20 cellular contexts compared by ENCODE assay signal in genomic region chr12:104784592-104784991, GRCh38.
DNase-seq lines count a peak whose midpoint lies in the region; ATAC-seq, FAIRE-seq and TF ChIP-seq lines count a peak whose summit lies in the region.
"Had no signal": no experiment of that assay in that cellular context is flagged by ENCODE, and none has a peak within 500 bp of the region (broad histone marks: within the 10 kb centered on the region; RNA-seq: fewer than 3 reads in every experiment).

No MANE protein-coding gene starts in this region.

- 28% methylated on average over 1 of the region's 1 CpG for WGBS in A549 (ENCODE audit: missing lambda C conversion rate)
- no CpG with 5 or more reads among the region's 1 CpG for WGBS in right lobe of liver (ENCODE audit: insufficient coverage, low coverage, low lambda C conversion rate, missing lambda C conversion rate)

- no peak for TF ChIP-seq RAD21 in A549 (conservative IDR thresholded peaks at IDR 0.05 in 1 of 2, IDR thresholded peaks at IDR 0.05 in 1 of 2)

- H3K4me3 ChIP-seq in A549 (no peak overlapping the region), GM23338 (no peak overlapping the region), choroid plexus epithelial cell (ENCODE audit: low read depth, low read length) (no peak overlapping the region), right lobe of liver (no peak overlapping the region)

- CTCF ChIA-PET in A549 (lab: Yijun Ruan, JAX), result no interaction called here

- TF ChIP-seq EP300 in A549 (IDR thresholded peaks at IDR 0.05), result no peak

- ATAC-seq in A549 (0 out of 6 replicates have a peak, but pooled peaks have one; percentile 20 to 23), GM23338 (no peak), HG03095 (IDR thresholded peaks at IDR 0.05; ENCODE audit: unreplicated experiment) (no peak), right lobe of liver (no peak)

- H3K9me3 ChIP-seq in A549 (no peaks in the 10 kb centered on the region), right lobe of liver (peaks cover 0 to 4% (median 0%) of the 10 kb centered on the region in 4 donors)

- H3K9me2 ChIP-seq in GM23338 (ENCODE audit: insufficient read depth), result 0 out of 2 replicates have a peak, but pooled peaks cover 5% of the 10 kb centered on the region

- no peaks in the 10 kb centered on the region for H3K27me3 Mint-ChIP-seq in GM23338 (ENCODE audit: insufficient read depth, low read depth, poor library complexity)

- POLR2A ChIA-PET in A549 (lab: Yijun Ruan, JAX), result no interaction called here

- peaks cover 11% of the 10 kb centered on the region; the same call in 2 of the 3 replicates for H3K4me1 Mint-ChIP-seq in GM23338

- H3K27ac ChIP-seq in A549, result no peak overlapping the region
- H3K27ac ChIP-seq in GM23338 (ENCODE audit: low read depth), result no peak overlapping the region
- H3K27ac ChIP-seq in right lobe of liver, result no peak overlapping the region

- DNase-seq in A549 (ENCODE audit: low read depth in 1 of 2, low spot score in 1 of 2), result no peak
- peak; percentile 24 for DNase-seq in GM23338 (ENCODE audit: low spot score)
- DNase-seq in choroid plexus epithelial cell (ENCODE audit: low read depth), result peak; percentile 41
- DNase-seq in left kidney (ENCODE audit: low read depth, low spot score), result peak; percentile 28
- DNase-seq in activated T-cell treated with anti-CD3 and anti-CD28 coated beads, Interleukin-2, amount 50 U/mL, for 48 hours, result no peak
- DNase-seq in activated CD8-positive, alpha-beta memory T cell treated with anti-CD3 and anti-CD28 coated beads, Interleukin-2, amount 50 U/mL, for 48 hours, result no peak
- no peak for DNase-seq in right lobe of liver
- DNase-seq: AML-193; DMS 273 treated with DMSO at 0.1 percent for 48 hours; H7; NCI-H1105; NCI-H1694; NCI-H2107; NCI-H526 treated with DMSO at 0.1 percent for 48 hours; NK-92 treated with Interleukin-12 subunit alpha and Interleukin-12 subunit beta, amount 100 ng/mL, for 24 hours; SHP77 treated with DMSO at 0.1 percent for 48 hours had no signal

- H3F3A ChIP-seq in GM23338 (replicated peaks; ENCODE audit: low read depth), result peaks cover 2% of the 10 kb centered on the region; the same call in 1 of the 2 replicates

- peaks cover 26% of the 10 kb centered on the region for H3K9me3 Mint-ChIP-seq in GM23338

- H3K4me1 ChIP-seq in A549 (no peaks in the 10 kb centered on the region), GM23338 (ENCODE audit: insufficient read depth) (peaks cover 8% of the 10 kb centered on the region; the same call in 1 of the 2 replicates), right lobe of liver (peaks cover 0 to 4% (median 0%) of the 10 kb centered on the region in 4 donors)

- intact Hi-C loops in right lobe of liver (cut with DNase I), result no loop called here

- no peak for FAIRE-seq in A549 (lab: Jason Lieb, UNC)
- FAIRE-seq: GM19239 had no signal

- H3K36me3 ChIP-seq in GM23338 (ENCODE audit: insufficient read depth) (no peaks in the 10 kb centered on the region), right lobe of liver (no peaks in the 10 kb centered on the region)

- no peak overlapping the region for H2AFZ ChIP-seq in GM23338

- H3K27me3 ChIP-seq in GM23338 (ENCODE audit: insufficient read depth) (no peaks in the 10 kb centered on the region), right lobe of liver (no peaks in the 10 kb centered on the region)

- H3K36me3 Mint-ChIP-seq in GM23338 (ENCODE audit: low read depth), result peaks cover 17% of the 10 kb centered on the region
- H3K36me3 Mint-ChIP-seq: IgD-negative memory B cell had no signal

- no peak overlapping the region for H3K4me3 Mint-ChIP-seq in GM23338
- H3K4me3 Mint-ChIP-seq: CD14-positive monocyte, IgD-negative memory B cell had no signal

- TF ChIP-seq POLR2A in A549 (IDR thresholded peaks at IDR 0.05; ENCODE audit: low read length) (no peak), right lobe of liver (IDR thresholded peaks at IDR 0.05) (no peak)

- no peaks in the 10 kb centered on the region for H4K20me1 ChIP-seq in GM23338 (replicated peaks; ENCODE audit: insufficient read depth)

- no peak for TF ChIP-seq CTCF in A549 (IDR thresholded peaks at IDR 0.05)
- TF ChIP-seq CTCF in GM23338 (conservative IDR thresholded peaks at IDR 0.05; ENCODE audit: low read depth in 2 of 2), result no peak
- no peak for TF ChIP-seq CTCF in choroid plexus epithelial cell (conservative IDR thresholded peaks at IDR 0.05; ENCODE audit: low read depth, low read length)
- TF ChIP-seq CTCF in right lobe of liver (IDR thresholded peaks at IDR 0.05), result no peak

- no peak overlapping the region for H3K4me2 ChIP-seq in A549
- H3K4me2 ChIP-seq in GM23338, result no peak overlapping the region

- no peak overlapping the region for H3K27ac Mint-ChIP-seq in GM23338
- H3K27ac Mint-ChIP-seq: CD14-positive monocyte, IgD-negative memory B cell had no signal

- no peaks in the 10 kb centered on the region for H3K79me2 ChIP-seq in GM23338 (replicated peaks; ENCODE audit: insufficient read depth)

TF ChIP-seq in A549, 52 proteins besides CTCF, POLR2A, EP300 and RAD21 (continues in another document):
- TF ChIP-seq MAZ (IDR thresholded peaks at IDR 0.05; ENCODE audit: borderline replicate concordance, low read depth, low read length) (no peak), CBX8 (IDR thresholded peaks at IDR 0.05) (no peak), ZNF302 (CRISPR knock-in tag; IDR thresholded peaks at IDR 0.05) (no peak), ESRRA (IDR thresholded peaks at IDR 0.05; ENCODE audit: borderline replicate concordance, low read length) (no peak), HMGXB4 (CRISPR knock-in tag; IDR thresholded peaks at IDR 0.05; ENCODE audit: borderline replicate concordance) (no peak), ATOH8 (CRISPR knock-in tag; IDR thresholded peaks at IDR 0.05; ENCODE audit: low read depth) (no peak), ZFP36 (IDR thresholded peaks at IDR 0.05; ENCODE audit: borderline replicate concordance, partially characterized antibody) (no peak)

TF ChIP-seq in GM23338, 12 proteins besides CTCF, POLR2A, EP300 and RAD21:
- TF ChIP-seq NANOG (IDR thresholded peaks at IDR 0.05; ENCODE audit: borderline replicate concordance) (no peak), JUNB (IDR thresholded peaks at IDR 0.05; ENCODE audit: unreplicated experiment) (no peak), EZH2 (IDR thresholded peaks at IDR 0.05; ENCODE audit: low read depth, unreplicated experiment) (no peak), STAT1 (IDR thresholded peaks at IDR 0.05; ENCODE audit: unreplicated experiment) (no peak), ZNF462 (CRISPR knock-in tag; IDR thresholded peaks at IDR 0.05) (no peak), CREB1 (CRISPR knock-in tag; IDR thresholded peaks at IDR 0.05; ENCODE audit: low read depth) (no peak), ZNF114 (CRISPR knock-in tag; IDR thresholded peaks at IDR 0.05) (no peak)

Comparison
In these comparisons a context has a peak if more than half of its experiments do, and no peak if none do; other contexts are left out.
1. ATAC-seq: peak in A549 (2 of 2); none in GM23338 (single experiment), HG03095 (single experiment) and right lobe of liver (0 of 4).
2. DNase-seq: peak in GM23338 (single experiment), choroid plexus epithelial cell (single experiment) and left kidney (single experiment); none in A549 (0 of 2), activated T-cell treated with anti-CD3 and anti-CD28 coated beads, Interleukin-2, amount 50 U/mL, for 48 hours (0 of 2), activated CD8-positive, alpha-beta memory T cell treated with anti-CD3 and anti-CD28 coated beads, Interleukin-2, amount 50 U/mL, for 48 hours (single experiment) and right lobe of liver (0 of 3).